Comparison of ENCODE assay signal across 14 cellular contexts in the genomic region with DNA sequence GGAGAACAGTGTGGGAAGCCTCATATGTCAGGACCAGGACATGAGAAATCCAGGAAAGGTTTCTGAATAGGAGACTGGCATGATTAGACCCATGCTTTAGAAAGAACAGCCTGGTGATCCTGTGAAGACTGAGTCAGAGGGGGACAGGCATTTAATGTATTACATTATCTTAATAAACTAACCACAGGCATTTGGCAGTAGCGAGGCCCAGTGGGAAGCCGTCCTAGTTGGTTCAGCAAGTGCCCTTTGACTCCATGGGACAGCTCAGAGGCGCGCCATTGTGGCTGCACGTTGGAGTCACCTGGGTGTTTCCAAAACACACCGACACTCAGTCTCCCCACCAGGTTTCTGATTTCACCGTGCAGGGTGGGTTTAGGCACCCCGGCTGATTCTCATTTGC.
DNase-seq lines count a peak whose midpoint lies in the region; FAIRE-seq and TF ChIP-seq lines count a peak whose summit lies in the region.
"Had no signal": no experiment of that assay in that cellular context is flagged by ENCODE, and none has a peak within 500 bp of the region (broad histone marks: within the 10 kb centered on the region; RNA-seq: fewer than 3 reads in every experiment).

No MANE protein-coding gene starts in this region.

- H3K9me3 ChIP-seq in hepatocyte (ENCODE audit: low read depth), result no peaks in the 10 kb centered on the region
- H3K9me3 ChIP-seq: BLaER1 had no signal

- H2AFZ ChIP-seq in hepatocyte, result no peak overlapping the region

- no peak for FAIRE-seq in frontal cortex (lab: Jason Lieb, UNC)

- 80% methylated on average over 8 of the region's 8 CpGs for WGBS in hepatocyte (ENCODE audit: low lambda C conversion rate, missing lambda C conversion rate)

- no peak overlapping the region for H3K4me3 ChIP-seq in HFF-Myc (replicated peaks; ENCODE audit: low read depth, low read length)
- no peak overlapping the region for H3K4me3 ChIP-seq in hepatocyte
- H3K4me3 ChIP-seq: BLaER1 had no signal

- in situ Hi-C loops in ACHN (cut with HindIII; ENCODE audit: low pct_ligation_motif_present, low pct_unique_long_range_greater_than_20kb, low sequenced_read_pairs), result no loop called here

- no peaks in the 10 kb centered on the region for H3K4me1 ChIP-seq in hepatocyte (ENCODE audit: insufficient read depth)

- TF ChIP-seq CTCF in HFF-Myc (IDR thresholded peaks at IDR 0.05; ENCODE audit: low read depth, low read length, missing control alignments) (no peak), hepatocyte (IDR thresholded peaks at IDR 0.05; ENCODE audit: poor library complexity) (no peak)

- peak; percentile 51 for DNase-seq in ACHN
- peak; percentile 44 for DNase-seq in HFF-Myc (ENCODE audit: extremely low read depth, low read depth)
- DNase-seq in amniotic epithelial cell (ENCODE audit: low read depth), result peak; percentile 91
- peak; percentile 18 for DNase-seq in hepatocyte (ENCODE audit: low spot score)
- no peak for DNase-seq in pons (ENCODE audit: low spot score)
- DNase-seq in activated CD4-positive, alpha-beta T cell treated with anti-CD3 and anti-CD28 coated beads, Interleukin-2, amount 50 U/mL, for 4 hours, result no peak
- no peak for DNase-seq in frontal cortex (ENCODE audit: low spot score in 2 of 2)
- DNase-seq in HEK293T (ENCODE audit: extremely low spot score), result no peak
- DNase-seq: activated naive CD4-positive, alpha-beta T cell treated with Interleukin-2 at 50 U/mL for 16 hours; Kasumi-1; naive B cell; NCI-H345; stimulated activated CD4-positive, alpha-beta T cell treated with anti-CD3 and anti-CD28 coated beads, Interleukin-12 subunit alpha, Interleukin-12 subunit beta, amount 100 ng/mL, for 4 hours had no signal

- peaks cover 2% of the 10 kb centered on the region for H3K27me3 ChIP-seq in hepatocyte
- H3K27me3 ChIP-seq: BLaER1 had no signal

- no peak overlapping the region for H3K27ac ChIP-seq in hepatocyte
- H3K27ac ChIP-seq: BLaER1 had no signal

- CTCF ChIA-PET in HEK293T (lab: Yijun Ruan, JAX), result no interaction called here

- H3K4me2 ChIP-seq in hepatocyte, result no peak overlapping the region
- H3K4me2 ChIP-seq: BLaER1 had no signal

- no peaks in the 10 kb centered on the region for H3K9me2 ChIP-seq in hepatocyte (replicated peaks; ENCODE audit: insufficient read depth)

- H3K36me3 ChIP-seq in hepatocyte (replicated peaks; ENCODE audit: insufficient read depth, low read depth), result no peaks in the 10 kb centered on the region
- H3K36me3 ChIP-seq: BLaER1 had no signal

- POLR2A ChIA-PET in HEK293T (lab: Yijun Ruan, JAX), result no interaction called here

- H3K79me2 ChIP-seq in hepatocyte, result no peaks in the 10 kb centered on the region

- H4K20me1 ChIP-seq in hepatocyte (ENCODE audit: insufficient read depth, poor library complexity, severe bottlenecking), result no peaks in the 10 kb centered on the region
- H4K20me1 ChIP-seq: BLaER1 had no signal

TF ChIP-seq in HEK293T, 16 proteins besides CTCF, POLR2A, EP300 and RAD21:
- TF ChIP-seq ZNF384 (IDR thresholded peaks at IDR 0.05) (no peak), TARDBP (IDR thresholded peaks at IDR 0.05) (no peak), SP1 (IDR thresholded peaks at IDR 0.05) (no peak), FOXA1 (IDR thresholded peaks at IDR 0.05) (no peak), CTBP1 (IDR thresholded peaks at IDR 0.05; ENCODE audit: borderline replicate concordance) (no peak), HDGF (IDR thresholded peaks at IDR 0.05; ENCODE audit: borderline replicate concordance) (no peak), LEF1 (IDR thresholded peaks at IDR 0.05; ENCODE audit: borderline replicate concordance) (no peak), FOXM1 (IDR thresholded peaks at IDR 0.05; ENCODE audit: borderline replicate concordance) (no peak), NFRKB (IDR thresholded peaks at IDR 0.05) (no peak), L3MBTL2 (conservative IDR thresholded peaks at IDR 0.05) (no peak), BHLHE40 (IDR thresholded peaks at IDR 0.05; ENCODE audit: borderline replicate concordance) (no peak), FOXK2 (IDR thresholded peaks at IDR 0.05) (no peak), PKNOX1 (IDR thresholded peaks at IDR 0.05) (no peak), SUZ12 (IDR thresholded peaks at IDR 0.05) (no peak), ELF4 (IDR thresholded peaks at IDR 0.05) (no peak), ARNT (IDR thresholded peaks at IDR 0.05) (no peak)

Comparison
In these comparisons a context has a peak if more than half of its experiments do, and no peak if none do; other contexts are left out.
1. DNase-seq: peak in ACHN (single experiment), HFF-Myc (single experiment), amniotic epithelial cell (single experiment) and hepatocyte (single experiment); none in pons (single experiment), activated CD4-positive, alpha-beta T cell treated with anti-CD3 and anti-CD28 coated beads, Interleukin-2, amount 50 U/mL, for 4 hours (0 of 2), frontal cortex (0 of 2) and HEK293T (single experiment).